13 cellular contexts compared by ENCODE assay signal in genomic region chr1:74674278-74675048, GRCh38.
DNase-seq lines count a peak whose midpoint lies in the region; ATAC-seq, FAIRE-seq and TF ChIP-seq lines count a peak whose summit lies in the region.
"Had no signal": no experiment of that assay in that cellular context is flagged by ENCODE, and none has a peak within 500 bp of the region (broad histone marks: within the 10 kb centered on the region; RNA-seq: fewer than 3 reads in every experiment).

No MANE protein-coding gene starts in this region.

- peaks cover 4% of the 10 kb centered on the region for H3K36me3 Mint-ChIP-seq in nephron (ENCODE audit: low read depth)

- H3K27me3 ChIP-seq in OCI-LY3 (ENCODE audit: low read depth, low read length) = peaks cover 18% of the 10 kb centered on the region; the same call in 1 of the 2 replicates

- H3K36me3 ChIP-seq in OCI-LY3 (replicated peaks; ENCODE audit: low read depth, low read length) = no peaks in the 10 kb centered on the region
- H3K36me3 ChIP-seq: esophagus muscularis mucosa, MG63 had no signal

- DNase-seq in RCC 7860 (ENCODE audit: low spot score) (no peak), NCI-H774 (lab: John Stamatoyannopoulos, UW) (no peak), AG08395 (ENCODE audit: low spot score) (no peak)
- DNase-seq: CD4-positive, alpha-beta T cell had no signal

- ATAC-seq in GM18858 (IDR thresholded peaks at IDR 0.05; ENCODE audit: unreplicated experiment) (peak; percentile 30), HG02588 (IDR thresholded peaks at IDR 0.05; ENCODE audit: unreplicated experiment) (peak; percentile 41), GM21515 (IDR thresholded peaks at IDR 0.05; ENCODE audit: unreplicated experiment) (no peak)

- no peaks in the 10 kb centered on the region for H4K20me1 ChIP-seq in OCI-LY3 (ENCODE audit: insufficient read depth, low read length)

- H3K4me1 Mint-ChIP-seq in nephron = peaks cover 12% of the 10 kb centered on the region

- no peaks in the 10 kb centered on the region for H3K27me3 Mint-ChIP-seq in nephron (ENCODE audit: low read depth)

- H3K9me3 ChIP-seq in OCI-LY3 (ENCODE audit: insufficient read depth, low read length) = no peaks in the 10 kb centered on the region
- H3K9me3 ChIP-seq: MG63 had no signal

- H2AFZ ChIP-seq in OCI-LY3 (ENCODE audit: low read depth, low read length) = no peak overlapping the region

- no peak overlapping the region for H3K9ac ChIP-seq in OCI-LY3 (ENCODE audit: low read length)

- H3K4me3 ChIP-seq in OCI-LY3 (ENCODE audit: low read length) = peak overlapping the region; percentile 76
- H3K4me3 ChIP-seq: MG63 had no signal

- H3K9me3 Mint-ChIP-seq in nephron = peaks cover 11% of the 10 kb centered on the region
- H3K9me3 Mint-ChIP-seq: CD4-positive, alpha-beta T cell had no signal

- peak overlapping the region; percentile 94 for H3K4me2 ChIP-seq in OCI-LY3 (ENCODE audit: low read length)

- no peak for FAIRE-seq in RCC 7860 (lab: Jason Lieb, UNC)
- FAIRE-seq: keratinocyte had no signal

- H3K4me1 ChIP-seq in OCI-LY3 (ENCODE audit: low read length) = peaks cover 18% of the 10 kb centered on the region

- H3K79me2 ChIP-seq in OCI-LY3 (ENCODE audit: low read length) = no peaks in the 10 kb centered on the region

- peak overlapping the region; percentile 68 to 73 (median 71) for H3K4me3 Mint-ChIP-seq in nephron
- H3K4me3 Mint-ChIP-seq: CD4-positive, alpha-beta T cell had no signal

- H3K27ac Mint-ChIP-seq in nephron = no peak overlapping the region
- H3K27ac Mint-ChIP-seq: CD4-positive, alpha-beta T cell had no signal

- TF ChIP-seq CTCF in OCI-LY3 (IDR thresholded peaks at IDR 0.05; ENCODE audit: low read depth, low read length) = no peak
- TF ChIP-seq CTCF in nephron (IDR thresholded peaks at IDR 0.05; ENCODE audit: unreplicated experiment in 3 of 3) = no peak

- no peak overlapping the region for H3K27ac ChIP-seq in OCI-LY3 (ENCODE audit: low read length)
- H3K27ac ChIP-seq: esophagus muscularis mucosa, VCaP had no signal
